Comparison of ENCODE assay signal across 23 cellular contexts in genomic region chr9:18002718-18003438, GRCh38.
"Had no signal": no experiment of that assay in that cellular context is flagged by ENCODE, and none has a peak within 500 bp of the region (broad histone marks: within the 10 kb centered on the region; RNA-seq: fewer than 3 reads in every experiment).

No MANE protein-coding gene starts in this region.

- H3K4me3 ChIP-seq: K562 had no signal

- DNase-seq: activated CD4-positive, alpha-beta memory T cell treated with anti-CD3 and anti-CD28 coated beads for 36 hours; activated CD4-positive, alpha-beta T cell treated with anti-CD3 and anti-CD28 coated beads for 1 hour; activated CD4-positive, alpha-beta T cell treated with anti-CD3 and anti-CD28 coated beads, Interleukin-2, amount 10 ng/mL, durations not matched to agents 7 days and 5 days; activated CD8-positive, alpha-beta memory T cell treated with anti-CD3 and anti-CD28 coated beads for 24 hours; activated effector memory CD4-positive, alpha-beta T cell treated with anti-CD3 and anti-CD28 coated beads, Interleukin-2, amount 50 U/mL, for 16 hours; activated naive CD4-positive, alpha-beta T cell treated with Interleukin-2 at 50 U/mL for 16 hours; activated T-cell treated with anti-CD3 and anti-CD28 coated beads, Interleukin-2, amount 50 U/mL, for 4 hours; amygdala; Karpas-422; MM.1S; NCI-H1105; NCI-H1436 treated with DMSO at 0.1 percent for 48 hours; NCI-H187; NCI-H2081; NCI-H510A treated with DMSO at 0.1 percent for 48 hours; NCI-H69; NK-92 treated with Interleukin-12 subunit alpha and Interleukin-12 subunit beta, amount 100 ng/mL, for 24 hours; SIG-M5; T-helper 17 cell; T-helper 9 cell had no signal

- FAIRE-seq: astrocyte, K562 had no signal

- ATAC-seq: activated T-cell treated with anti-CD3 and anti-CD28 coated beads, Interleukin-2, amount 50 U/mL, for 4 hours; K562; T-helper 17 cell; WTC11 had no signal
